ENCODE assay signal across 1 cellular context in the genomic region with DNA sequence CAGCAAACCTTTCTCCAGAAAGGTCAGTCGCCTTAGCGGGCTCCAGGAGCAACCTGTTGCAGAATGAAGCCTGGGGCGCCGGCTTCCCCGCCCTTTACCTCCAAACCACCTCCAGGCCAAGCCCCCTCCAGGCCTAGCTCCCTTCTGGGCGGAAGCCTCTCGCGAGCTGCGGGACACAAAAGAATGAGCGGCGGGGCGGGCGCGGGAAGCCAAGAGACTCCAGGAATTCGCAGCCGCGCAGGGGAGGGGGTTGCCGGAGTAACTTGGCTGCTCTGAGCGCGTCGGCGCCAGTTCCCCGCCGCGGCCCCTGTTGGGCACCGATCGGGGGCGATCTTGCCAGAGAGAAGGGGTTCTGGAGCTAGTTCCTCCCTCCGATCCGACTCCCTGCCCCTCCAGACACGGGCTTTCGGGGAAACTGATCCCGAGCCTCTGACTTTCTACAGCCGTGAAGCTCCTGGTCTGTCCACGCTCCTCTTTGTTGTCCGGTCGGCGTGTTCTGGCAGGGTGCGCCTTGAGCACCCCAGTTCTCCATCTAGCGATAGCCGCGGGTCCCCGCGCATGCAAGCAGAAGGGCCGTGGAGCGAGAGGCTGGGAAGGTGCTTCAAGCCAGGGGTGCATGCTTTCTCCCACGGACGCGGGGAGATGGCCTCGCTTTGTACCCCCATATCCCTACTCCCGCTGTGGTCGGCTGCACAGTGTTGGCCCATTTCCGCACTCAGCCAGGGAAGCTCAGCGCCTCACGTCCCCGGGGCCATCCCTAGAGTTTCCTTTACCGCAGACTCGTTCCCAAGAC.
TF ChIP-seq lines count a peak whose summit lies in the region.

No MANE protein-coding gene starts in this region.

TF ChIP-seq in GM23338, 12 proteins besides CTCF, POLR2A, EP300 and RAD21 (continued from another document):
- TF ChIP-seq, protein P1, sequence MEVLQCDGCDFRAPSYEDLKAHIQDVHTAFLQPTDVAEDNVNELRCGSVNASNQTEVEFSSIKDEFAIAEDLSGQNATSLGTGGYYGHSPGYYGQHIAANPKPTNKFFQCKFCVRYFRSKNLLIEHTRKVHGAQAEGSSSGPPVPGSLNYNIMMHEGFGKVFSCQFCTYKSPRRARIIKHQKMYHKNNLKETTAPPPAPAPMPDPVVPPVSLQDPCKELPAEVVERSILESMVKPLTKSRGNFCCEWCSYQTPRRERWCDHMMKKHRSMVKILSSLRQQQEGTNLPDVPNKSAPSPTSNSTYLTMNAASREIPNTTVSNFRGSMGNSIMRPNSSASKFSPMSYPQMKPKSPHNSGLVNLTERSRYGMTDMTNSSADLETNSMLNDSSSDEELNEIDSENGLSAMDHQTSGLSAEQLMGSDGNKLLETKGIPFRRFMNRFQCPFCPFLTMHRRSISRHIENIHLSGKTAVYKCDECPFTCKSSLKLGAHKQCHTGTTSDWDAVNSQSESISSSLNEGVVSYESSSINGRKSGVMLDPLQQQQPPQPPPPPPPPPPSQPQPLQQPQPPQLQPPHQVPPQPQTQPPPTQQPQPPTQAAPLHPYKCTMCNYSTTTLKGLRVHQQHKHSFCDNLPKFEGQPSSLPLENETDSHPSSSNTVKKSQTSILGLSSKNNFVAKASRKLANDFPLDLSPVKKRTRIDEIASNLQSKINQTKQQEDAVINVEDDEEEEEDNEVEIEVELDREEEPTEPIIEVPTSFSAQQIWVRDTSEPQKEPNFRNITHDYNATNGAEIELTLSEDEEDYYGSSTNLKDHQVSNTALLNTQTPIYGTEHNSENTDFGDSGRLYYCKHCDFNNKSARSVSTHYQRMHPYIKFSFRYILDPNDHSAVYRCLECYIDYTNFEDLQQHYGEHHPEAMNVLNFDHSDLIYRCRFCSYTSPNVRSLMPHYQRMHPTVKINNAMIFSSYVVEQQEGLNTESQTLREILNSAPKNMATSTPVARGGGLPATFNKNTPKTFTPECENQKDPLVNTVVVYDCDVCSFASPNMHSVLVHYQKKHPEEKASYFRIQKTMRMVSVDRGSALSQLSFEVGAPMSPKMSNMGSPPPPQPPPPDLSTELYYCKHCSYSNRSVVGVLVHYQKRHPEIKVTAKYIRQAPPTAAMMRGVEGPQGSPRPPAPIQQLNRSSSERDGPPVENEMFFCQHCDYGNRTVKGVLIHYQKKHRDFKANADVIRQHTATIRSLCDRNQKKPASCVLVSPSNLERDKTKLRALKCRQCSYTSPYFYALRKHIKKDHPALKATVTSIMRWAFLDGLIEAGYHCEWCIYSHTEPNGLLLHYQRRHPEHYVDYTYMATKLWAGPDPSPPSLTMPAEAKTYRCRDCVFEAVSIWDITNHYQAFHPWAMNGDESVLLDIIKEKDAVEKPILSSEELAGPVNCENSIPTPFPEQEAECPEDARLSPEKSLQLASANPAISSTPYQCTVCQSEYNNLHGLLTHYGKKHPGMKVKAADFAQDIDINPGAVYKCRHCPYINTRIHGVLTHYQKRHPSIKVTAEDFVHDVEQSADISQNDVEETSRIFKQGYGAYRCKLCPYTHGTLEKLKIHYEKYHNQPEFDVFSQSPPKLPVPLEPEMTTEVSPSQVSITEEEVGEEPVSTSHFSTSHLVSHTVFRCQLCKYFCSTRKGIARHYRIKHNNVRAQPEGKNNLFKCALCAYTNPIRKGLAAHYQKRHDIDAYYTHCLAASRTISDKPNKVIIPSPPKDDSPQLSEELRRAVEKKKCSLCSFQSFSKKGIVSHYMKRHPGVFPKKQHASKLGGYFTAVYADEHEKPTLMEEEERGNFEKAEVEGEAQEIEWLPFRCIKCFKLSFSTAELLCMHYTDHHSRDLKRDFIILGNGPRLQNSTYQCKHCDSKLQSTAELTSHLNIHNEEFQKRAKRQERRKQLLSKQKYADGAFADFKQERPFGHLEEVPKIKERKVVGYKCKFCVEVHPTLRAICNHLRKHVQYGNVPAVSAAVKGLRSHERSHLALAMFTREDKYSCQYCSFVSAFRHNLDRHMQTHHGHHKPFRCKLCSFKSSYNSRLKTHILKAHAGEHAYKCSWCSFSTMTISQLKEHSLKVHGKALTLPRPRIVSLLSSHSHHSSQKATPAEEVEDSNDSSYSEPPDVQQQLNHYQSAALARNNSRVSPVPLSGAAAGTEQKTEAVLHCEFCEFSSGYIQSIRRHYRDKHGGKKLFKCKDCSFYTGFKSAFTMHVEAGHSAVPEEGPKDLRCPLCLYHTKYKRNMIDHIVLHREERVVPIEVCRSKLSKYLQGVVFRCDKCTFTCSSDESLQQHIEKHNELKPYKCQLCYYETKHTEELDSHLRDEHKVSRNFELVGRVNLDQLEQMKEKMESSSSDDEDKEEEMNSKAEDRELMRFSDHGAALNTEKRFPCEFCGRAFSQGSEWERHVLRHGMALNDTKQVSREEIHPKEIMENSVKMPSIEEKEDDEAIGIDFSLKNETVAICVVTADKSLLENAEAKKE (CRISPR knock-in tag; IDR thresholded peaks at IDR 0.05): no peak
- TF ChIP-seq, protein P2, sequence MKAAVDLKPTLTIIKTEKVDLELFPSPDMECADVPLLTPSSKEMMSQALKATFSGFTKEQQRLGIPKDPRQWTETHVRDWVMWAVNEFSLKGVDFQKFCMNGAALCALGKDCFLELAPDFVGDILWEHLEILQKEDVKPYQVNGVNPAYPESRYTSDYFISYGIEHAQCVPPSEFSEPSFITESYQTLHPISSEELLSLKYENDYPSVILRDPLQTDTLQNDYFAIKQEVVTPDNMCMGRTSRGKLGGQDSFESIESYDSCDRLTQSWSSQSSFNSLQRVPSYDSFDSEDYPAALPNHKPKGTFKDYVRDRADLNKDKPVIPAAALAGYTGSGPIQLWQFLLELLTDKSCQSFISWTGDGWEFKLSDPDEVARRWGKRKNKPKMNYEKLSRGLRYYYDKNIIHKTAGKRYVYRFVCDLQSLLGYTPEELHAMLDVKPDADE (IDR thresholded peaks at IDR 0.05): no peak
